16 cellular contexts compared by ENCODE assay signal in the genomic region with DNA sequence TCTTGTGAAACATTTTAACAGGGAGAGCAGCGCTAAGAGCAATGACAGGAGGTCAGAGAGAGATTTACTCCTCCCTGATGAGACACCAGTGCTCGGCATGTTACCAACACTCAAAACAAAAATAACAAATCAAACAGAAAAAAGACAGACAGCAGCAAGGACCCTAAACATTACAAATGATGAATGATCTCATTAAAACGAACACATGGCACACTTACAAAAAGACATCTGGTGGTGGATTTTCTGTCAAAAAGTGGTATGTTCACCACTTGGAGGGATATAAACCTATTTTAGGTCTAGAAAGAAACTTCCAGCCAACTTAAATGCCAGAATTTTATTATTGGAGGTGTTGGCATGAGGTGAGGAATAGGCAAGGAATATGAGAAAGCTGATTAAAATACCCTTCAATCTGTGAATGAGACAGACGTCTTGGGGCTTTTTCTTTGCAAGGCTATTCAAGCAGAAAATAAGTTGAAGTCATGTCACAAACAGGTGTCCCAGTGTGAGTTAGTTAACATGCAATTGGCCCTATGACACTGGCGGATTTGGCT.
DNase-seq lines count a peak whose midpoint lies in the region; FAIRE-seq and TF ChIP-seq lines count a peak whose summit lies in the region.
"Had no signal": no experiment of that assay in that cellular context is flagged by ENCODE, and none has a peak within 500 bp of the region (broad histone marks: within the 10 kb centered on the region; RNA-seq: fewer than 3 reads in every experiment).

No MANE protein-coding gene starts in this region.

- no peaks in the 10 kb centered on the region for H3K9me2 ChIP-seq in GM23248 (ENCODE audit: insufficient read depth)

- no peak overlapping the region for H2AFZ ChIP-seq in GM23248

- 33 to 39% methylated on average over 5 of the region's 5 CpGs for WGBS in GM23248 (ENCODE audit: low coverage in 1 of 2, low lambda C conversion rate in 2 of 2, missing lambda C conversion rate in 2 of 2), 2 experiments

- intact Hi-C loops in A673 (cut with micrococcal nuclease; ENCODE audit: unreplicated experiment): loop anchor here (10.0 kb wide), 1 partner anchor 126 kb away; no protein-coding TSS in a partner anchor

- no TSS peak for BruUV-seq in A673 (replicated peaks; lab: Mats Ljungman, UMichigan)

- FAIRE-seq in islet of Langerhans (lab: Jason Lieb, UNC): peak; percentile 5

- 0 out of 2 replicates have a peak overlapping the region, but pooled peaks have one; percentile 14 for H3K9ac ChIP-seq in GM23248

- H3K4me3 ChIP-seq in A673 (ENCODE audit: low read depth, low read length, poor library complexity, severe bottlenecking): no peak overlapping the region
- no peak overlapping the region for H3K4me3 ChIP-seq in GM23248
- H3K4me3 ChIP-seq: prostate gland had no signal

- H3K36me3 ChIP-seq in A673 (ENCODE audit: insufficient read depth, low read length, poor library complexity, severe bottlenecking) (no peaks in the 10 kb centered on the region), GM23248 (ENCODE audit: low read depth) (no peaks in the 10 kb centered on the region)
- H3K36me3 ChIP-seq: prostate gland had no signal

- in situ Hi-C loops in GM23248 (cut with MboI): no loop called here

- H3K4me2 ChIP-seq in GM23248 (ENCODE audit: unreplicated experiment): peak overlapping the region; percentile 17

- POLR2A ChIA-PET in A673 (lab: Charles Lee; ENCODE audit: low non-redundant PET): no interaction called here

- no peak for TF ChIP-seq CTCF in A673 (conservative IDR thresholded peaks at IDR 0.05; ENCODE audit: low read depth, low read length)

- no peaks in the 10 kb centered on the region for H3F3A ChIP-seq in GM23248 (ENCODE audit: insufficient read depth)

- DNase-seq in A673 (ENCODE audit: low spot score): peak; percentile 20
- peak; percentile 26 for DNase-seq in GM23248
- peak; percentile 17 for DNase-seq in SK-N-DZ (ENCODE audit: low spot score)
- DNase-seq in COLO829 (ENCODE audit: low spot score): no peak
- DNase-seq in T-helper 1 cell: no peak
- no peak for DNase-seq in Kasumi-1 (lab: John Stamatoyannopoulos, UW)
- DNase-seq in stimulated activated CD4-positive, alpha-beta T cell treated with anti-CD3 and anti-CD28 coated beads, Interleukin-4, amount 100 ng/mL, for 4 hours: no peak
- DNase-seq: activated CD4-positive, alpha-beta T cell treated with anti-CD3 and anti-CD28 coated beads, Interleukin-2, amount 50 U/mL, for 48 hours; activated gamma-delta T cell treated with Interleukin-2 at 50 U/mL for 16 hours; DND-41; NCI-H2029 treated with DMSO at 0.1 percent for 48 hours; stimulated activated CD4-positive, alpha-beta T cell treated with anti-CD3 and anti-CD28 coated beads, Interleukin-4, amount 100 ng/mL, for 24 hours; stimulated activated naive CD4-positive, alpha-beta T cell treated with Interleukin-2 at 50 U/mL for 16 hours; T-helper 9 cell had no signal

- peaks cover 88% of the 10 kb centered on the region for H3K79me2 ChIP-seq in GM23248 (ENCODE audit: insufficient read depth)

- no peaks in the 10 kb centered on the region for H4K20me1 ChIP-seq in GM23248 (ENCODE audit: insufficient read depth)

- H3K27ac ChIP-seq in A673 (ENCODE audit: low read depth, low read length, poor library complexity, severe bottlenecking) (no peak overlapping the region), GM23248 (no peak overlapping the region)
- H3K27ac ChIP-seq: prostate gland had no signal

- no peaks in the 10 kb centered on the region for H3K9me3 ChIP-seq in A673 (ENCODE audit: low read depth, low read length, poor library complexity, severe bottlenecking)
- H3K9me3 ChIP-seq in GM23248 (ENCODE audit: low read depth): no peaks in the 10 kb centered on the region
- H3K9me3 ChIP-seq: prostate gland had no signal

- peaks cover 17% of the 10 kb centered on the region for H3K4me1 ChIP-seq in A673 (ENCODE audit: insufficient read depth, low read length, poor library complexity, severe bottlenecking)
- peaks cover 18% of the 10 kb centered on the region for H3K4me1 ChIP-seq in GM23248 (ENCODE audit: insufficient read depth)
- H3K4me1 ChIP-seq: prostate gland had no signal

- H3K27me3 ChIP-seq in A673 (replicated peaks; ENCODE audit: insufficient read depth, low read depth, low read length, poor library complexity) (no peaks in the 10 kb centered on the region), GM23248 (replicated peaks; ENCODE audit: insufficient read depth) (no peaks in the 10 kb centered on the region)

- CTCF ChIA-PET in A673 (lab: Charles Lee): no interaction called here

Comparison
In these comparisons a context has a peak if more than half of its experiments do, and no peak if none do; other contexts are left out.
1. DNase-seq: peak in A673 (single experiment), GM23248 (single experiment) and SK-N-DZ (single experiment); none in COLO829 (single experiment), T-helper 1 cell (0 of 5), Kasumi-1 (0 of 2) and stimulated activated CD4-positive, alpha-beta T cell treated with anti-CD3 and anti-CD28 coated beads, Interleukin-4, amount 100 ng/mL, for 4 hours (0 of 2).